ENCODE assay signal across 17 cellular contexts in genomic region chr5:1319436-1320343, GRCh38. TPM values are rescaled to one million over a fixed set of nuclear protein-coding genes. Genes with fewer than 3 reads are reported as not detected.
DNase-seq lines count a peak whose midpoint lies in the region; ATAC-seq and TF ChIP-seq lines count a peak whose summit lies in the region.
"Had no signal": no experiment of that assay in that cellular context is flagged by ENCODE, and none has a peak within 500 bp of the region (broad histone marks: within the 10 kb centered on the region; RNA-seq: fewer than 3 reads in every experiment).

No MANE protein-coding gene starts in this region.

- H3K27ac ChIP-seq in KOPT-K1 (ENCODE audit: low read depth, low read length, poor library complexity, severe bottlenecking), result peak overlapping the region; percentile 99
- no peak overlapping the region for H3K27ac ChIP-seq in coronary artery
- peak overlapping the region; percentile 35 to 66 (median 63) for H3K27ac ChIP-seq in stomach
- H3K27ac ChIP-seq: brain microvascular endothelial cell, esophagus muscularis mucosa had no signal

- peaks cover 17 to 44% (median 33%) of the 10 kb centered on the region in 4 donors for H3K4me1 ChIP-seq in stomach

- WGBS in stomach, 5 donors, result 44 to 77% (median 57%) methylated on average over 22 to 24 of the region's 24 CpGs

- H3K9me3 ChIP-seq in KOPT-K1 (ENCODE audit: insufficient read depth, low read length, poor library complexity, severe bottlenecking), result no peaks in the 10 kb centered on the region
- H3K9me3 ChIP-seq in stomach, result no peaks in the 10 kb centered on the region
- H3K9me3 ChIP-seq: esophagus muscularis mucosa had no signal

- peaks cover 79% of the 10 kb centered on the region for H3K36me3 ChIP-seq in KOPT-K1 (ENCODE audit: insufficient read depth, low read length)
- peaks cover 63 to 80% (median 77%) of the 10 kb centered on the region in 4 donors for H3K36me3 ChIP-seq in stomach

- intact Hi-C loops in stomach (cut with DNase I; ENCODE audit: low total_unique reads), result no loop called here

- no peak for ATAC-seq in GM21619 (IDR thresholded peaks at IDR 0.05; ENCODE audit: unreplicated experiment)

- no peak for TF ChIP-seq EP300 in stomach (IDR thresholded peaks at IDR 0.05)

- TF ChIP-seq POLR2A in stomach (IDR thresholded peaks at IDR 0.05), result no peak

- H3K27me3 ChIP-seq in stomach, result no peaks in the 10 kb centered on the region
- H3K27me3 ChIP-seq: brain microvascular endothelial cell, esophagus muscularis mucosa had no signal

- peak; percentile 12 for DNase-seq in activated CD8-positive, alpha-beta memory T cell treated with anti-CD3 and anti-CD28 coated beads, Interleukin-2, amount 50 U/mL, for 4 hours
- DNase-seq in activated CD8-positive, alpha-beta memory T cell treated with anti-CD3 and anti-CD28 coated beads for 24 hours, result no peak
- peak; percentile 69 for DNase-seq in coronary artery (ENCODE audit: low spot score)
- DNase-seq in stomach, result peak; percentile 63
- DNase-seq in glomerular visceral epithelial cell (ENCODE audit: extremely low spot score), result no peak
- no peak for DNase-seq in NK-92 treated with Interleukin-12 subunit alpha and Interleukin-12 subunit beta, amount 100 ng/mL, for 24 hours (lab: John Stamatoyannopoulos, UW)
- DNase-seq: activated CD4-positive, CD25-positive, alpha-beta regulatory T cell; brain microvascular endothelial cell; immature natural killer cell; naive B cell; NCI-H1436 treated with DMSO at 0.1 percent for 48 hours; NCI-H226; small intestine had no signal

- no peak overlapping the region for H3K4me3 ChIP-seq in coronary artery
- H3K4me3 ChIP-seq in stomach, result no peak overlapping the region
- H3K4me3 ChIP-seq: esophagus muscularis mucosa had no signal

- TF ChIP-seq CTCF in coronary artery (IDR thresholded peaks at IDR 0.05) (no peak), stomach (IDR thresholded peaks at IDR 0.05) (no peak)

RNA-seq across cellular contexts. Expression of gene TERT, which starts 24.8 kb away (rescaled TPM):
- total RNA-seq in stomach, result 1 to 10 TPM in 1 of 5 donors, under 1 TPM in 1, not detected in 3; 0.37 to 4.0 TPM
- polyA plus RNA-seq in stomach, result under 1 TPM in 2 of 3 donors, not detected in 1; 0.19 to 0.40 TPM
- total RNA-seq: esophagus muscularis mucosa, lung microvascular endothelial cell had no signal
- polyA plus RNA-seq: immature natural killer cell had no signal

RNA-seq across cellular contexts. Expression of gene CLPTM1L, which starts 25.2 kb away (rescaled TPM):
- total RNA-seq in stomach, result 100 to 1,000 TPM in 4 of 5 donors, 10 to 100 TPM in 1; 90.6 to 202 (median 183) TPM
- polyA plus RNA-seq in stomach, result 10 to 100 TPM; 60.8 to 72.3 (median 61.9) TPM

Comparison
In these comparisons a context has a peak if more than half of its experiments do, and no peak if none do; other contexts are left out.
1. DNase-seq: peak in activated CD8-positive, alpha-beta memory T cell treated with anti-CD3 and anti-CD28 coated beads, Interleukin-2, amount 50 U/mL, for 4 hours (single experiment), coronary artery (single experiment) and stomach (single experiment); none in activated CD8-positive, alpha-beta memory T cell treated with anti-CD3 and anti-CD28 coated beads for 24 hours (single experiment), glomerular visceral epithelial cell (single experiment) and NK-92 treated with Interleukin-12 subunit alpha and Interleukin-12 subunit beta, amount 100 ng/mL, for 24 hours (single experiment).
2. H3K27ac ChIP-seq: peak in KOPT-K1 (single experiment) and stomach (5 of 5); none in coronary artery (0 of 2).